In the genomic region with DNA sequence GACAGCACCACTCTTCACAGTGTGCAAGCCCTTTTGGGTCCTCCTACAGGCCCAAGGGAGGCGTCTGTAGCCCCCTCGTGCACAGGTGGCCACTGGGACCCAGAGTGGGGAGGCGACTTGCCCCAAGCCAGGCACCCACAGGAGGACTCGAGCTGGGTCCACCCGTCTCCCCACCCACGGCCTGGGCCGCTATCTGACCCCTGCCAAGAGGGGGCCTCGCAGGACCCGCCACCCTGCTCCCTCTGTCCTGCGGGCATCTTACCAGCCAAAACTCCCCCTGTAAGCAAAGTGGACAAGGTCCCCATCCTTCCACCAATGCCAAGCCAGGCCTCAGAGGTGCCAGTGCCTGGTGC, we compare ENCODE assay signal across 21 cellular contexts. TPM values are rescaled to one million over a fixed set of nuclear protein-coding genes. Genes with fewer than 3 reads are reported as not detected.
DNase-seq lines count a peak whose midpoint lies in the region; ATAC-seq, FAIRE-seq and TF ChIP-seq lines count a peak whose summit lies in the region.
"Had no signal": no experiment of that assay in that cellular context is flagged by ENCODE, and none has a peak within 500 bp of the region (broad histone marks: within the 10 kb centered on the region; RNA-seq: fewer than 3 reads in every experiment).

No MANE protein-coding gene starts in this region.

- H3K4me1 ChIP-seq in H9 (ENCODE audit: insufficient read depth, low read length) (no peaks in the 10 kb centered on the region), keratinocyte (ENCODE audit: control insufficient read depth, extremely low read depth, insufficient read depth, low read length) (peaks cover 23% of the 10 kb centered on the region), osteoblast (ENCODE audit: insufficient read depth, low read length) (peaks cover 2% of the 10 kb centered on the region)
- H3K4me1 ChIP-seq: Caco-2 had no signal

- no peaks in the 10 kb centered on the region for H3K23me2 ChIP-seq in H9 (ENCODE audit: insufficient read length, low read depth, low read length, poor library complexity, severe bottlenecking)

- H3K27me3 Mint-ChIP-seq in H9 (ENCODE audit: low read depth) (peaks cover 2% of the 10 kb centered on the region; the same call in 1 of the 2 replicates), HFFc6 (ENCODE audit: insufficient read depth) (peaks cover 27% of the 10 kb centered on the region)

- no CpG with 5 or more reads among the region's 10 CpGs for WGBS in H9 (ENCODE audit: extremely low coverage, insufficient read length, low lambda C conversion rate)

- TF ChIP-seq CTCF in H9 (conservative IDR thresholded peaks at IDR 0.05) = 0 out of 3 replicates have a peak, but pooled peaks have one; percentile 22
- TF ChIP-seq CTCF in HFFc6 (IDR thresholded peaks at IDR 0.05) = peak; percentile 38
- no peak for TF ChIP-seq CTCF in keratinocyte (optimal IDR thresholded peaks at IDR 0.05 in 1 of 3, IDR thresholded peaks at IDR 0.05 in 1 of 3, conservative IDR thresholded peaks at IDR 0.05 in 1 of 3; ENCODE audit: extremely low read depth in 1 of 3, insufficient read depth in 2 of 3, low read length in 3 of 3)
- TF ChIP-seq CTCF in osteoblast (IDR thresholded peaks at IDR 0.05; ENCODE audit: extremely low read depth, low read depth, low read length) = no peak

- H4K8ac ChIP-seq in H9 (replicated peaks; ENCODE audit: insufficient read length, low read depth, low read length) = no peak overlapping the region

- no peak overlapping the region for H3K4me3 ChIP-seq in keratinocyte (ENCODE audit: control insufficient read depth in 2 of 3, extremely low read depth in 1 of 3, insufficient read depth in 2 of 3, low read depth in 1 of 3, low read length in 3 of 3)
- no peak overlapping the region for H3K4me3 ChIP-seq in osteoblast (ENCODE audit: insufficient read depth, low read length)

- H3K14ac ChIP-seq in H9 (ENCODE audit: insufficient read depth, low read length) = no peak overlapping the region; the same call in 1 of the 2 replicates

- H3K36me3 Mint-ChIP-seq in H9 (ENCODE audit: insufficient read depth in 1 of 3, low read depth in 3 of 3) = no peaks in the 10 kb centered on the region
- H3K36me3 Mint-ChIP-seq in HFFc6 (ENCODE audit: low read depth) = no peaks in the 10 kb centered on the region
- H3K36me3 Mint-ChIP-seq: IgD-negative memory B cell had no signal

- DNase-seq in H9 (no peak), HFFc6 (no peak), keratinocyte (ENCODE audit: low read depth, low spot score) (no peak), osteoblast (ENCODE audit: insufficient read length, low spot score, missing footprints) (peak; percentile 27), erythroblast (lab: John Stamatoyannopoulos, UW) (no peak), LoVo (ENCODE audit: low spot score) (no peak)
- DNase-seq: AML-193; Caco-2; CD4-positive, alpha-beta T cell; KBM-7 had no signal

- no peaks in the 10 kb centered on the region for H3K9me3 ChIP-seq in H9 (ENCODE audit: control insufficient read depth, low read depth, low read length)
- H3K9me3 ChIP-seq in keratinocyte (ENCODE audit: control insufficient read depth, low read depth, low read length) = no peaks in the 10 kb centered on the region
- H3K9me3 ChIP-seq in osteoblast (ENCODE audit: low read depth, low read length) = no peaks in the 10 kb centered on the region
- H3K9me3 ChIP-seq: Caco-2 had no signal

- H3K27ac ChIP-seq in H9 (ENCODE audit: insufficient read length, low read depth, low read length) (no peak overlapping the region), keratinocyte (ENCODE audit: control insufficient read depth, insufficient read depth, low read length) (peak overlapping the region; percentile 75), osteoblast (ENCODE audit: low read depth, low read length) (no peak overlapping the region)
- H3K27ac ChIP-seq: C4-2B had no signal

- H3T11ph ChIP-seq in H9 (ENCODE audit: low read length) = no peak overlapping the region

- H3K27me3 ChIP-seq in H9 (ENCODE audit: insufficient read depth, low read length) = no peaks in the 10 kb centered on the region
- H3K27me3 ChIP-seq in keratinocyte (ENCODE audit: control insufficient read depth, extremely low read depth, insufficient read depth, low read length) = no peaks in the 10 kb centered on the region
- H3K27me3 ChIP-seq in osteoblast (ENCODE audit: insufficient read depth, low read length) = no peaks in the 10 kb centered on the region

- H3K9ac ChIP-seq in H9 (ENCODE audit: extremely low read depth, insufficient read length, low read length) (no peak overlapping the region), keratinocyte (ENCODE audit: control insufficient read depth, extremely low read depth, insufficient read depth, low read length) (no peak overlapping the region)
- H3K9ac ChIP-seq: GM23248 had no signal

- no peak for FAIRE-seq in keratinocyte (lab: Jason Lieb, UNC)
- FAIRE-seq: A204.1, D721Med, G401.6, GM12891, GM19239 had no signal

- H2BK12ac ChIP-seq in H9 (ENCODE audit: insufficient read length, low read depth, low read length) = no peak overlapping the region

- no peaks in the 10 kb centered on the region for H4K20me1 ChIP-seq in H9 (ENCODE audit: control insufficient read depth, insufficient read depth, insufficient read length)
- H4K20me1 ChIP-seq in keratinocyte (ENCODE audit: control insufficient read depth, extremely low read depth, insufficient read depth, low read length) = no peaks in the 10 kb centered on the region
- no peaks in the 10 kb centered on the region for H4K20me1 ChIP-seq in osteoblast (ENCODE audit: insufficient read depth, low read length)

- H3K4me2 ChIP-seq in H9 (ENCODE audit: insufficient read depth, insufficient read length, low read length) = no peak overlapping the region
- H3K4me2 ChIP-seq in keratinocyte (ENCODE audit: control insufficient read depth, extremely low read depth, insufficient read depth, low read depth, low read length) = peak overlapping the region; percentile 84
- no peak overlapping the region for H3K4me2 ChIP-seq in osteoblast (ENCODE audit: insufficient read depth, low read length)

- no peak overlapping the region for H4K91ac ChIP-seq in H9 (ENCODE audit: insufficient read length, low read depth, low read length)

- no peak overlapping the region for H3K56ac ChIP-seq in H9 (ENCODE audit: insufficient read length, low read depth, low read length)

- H3K9me3 Mint-ChIP-seq in H9 (no peaks in the 10 kb centered on the region), HFFc6 (no peaks in the 10 kb centered on the region)
- H3K9me3 Mint-ChIP-seq: CD4-positive, alpha-beta T cell; IgD-negative memory B cell had no signal

- no peak overlapping the region for H2AFZ ChIP-seq in H9 (ENCODE audit: low read length)
- no peak overlapping the region for H2AFZ ChIP-seq in keratinocyte (ENCODE audit: control insufficient read depth, low read length)
- H2AFZ ChIP-seq in osteoblast (ENCODE audit: low read length) = no peak overlapping the region

- TF ChIP-seq POLR2A in erythroblast (IDR thresholded peaks at IDR 0.05; ENCODE audit: low read length) = no peak

- H2BK120ac ChIP-seq in H9 (ENCODE audit: low read depth, low read length, poor library complexity, severe bottlenecking) = no peak overlapping the region

- no peak overlapping the region for H2BK15ac ChIP-seq in H9 (ENCODE audit: low read depth, low read length)

- H4K5ac ChIP-seq in H9 (ENCODE audit: insufficient read length, low read depth, low read length) = no peak overlapping the region

- no peak overlapping the region for H3K4ac ChIP-seq in H9 (ENCODE audit: low read depth, low read length)

- H3K18ac ChIP-seq in H9 (ENCODE audit: insufficient read length, low read depth, low read length) = no peak overlapping the region

- H3K4me1 Mint-ChIP-seq in H9 (peaks cover 0 to 3% of the 10 kb centered on the region in 2 experiments; a peak in 2 of 4 replicates), HFFc6 (ENCODE audit: low read depth) (peaks cover 20% of the 10 kb centered on the region)
- H3K4me1 Mint-ChIP-seq: IgD-negative memory B cell had no signal

- no peak overlapping the region for H2BK5ac ChIP-seq in H9 (ENCODE audit: insufficient read length, low read length)

- dilution Hi-C loops in keratinocyte (cut with MboI; ENCODE audit: extremely low pct_ligation_motif_present, low sequenced_read_pairs) = no loop called here

- H3K79me2 ChIP-seq in H9 (ENCODE audit: insufficient read depth, low read length) (no peaks in the 10 kb centered on the region), keratinocyte (ENCODE audit: control insufficient read depth, insufficient read depth, low read length) (no peaks in the 10 kb centered on the region), osteoblast (ENCODE audit: insufficient read depth, low read length) (no peaks in the 10 kb centered on the region)

- H3K36me3 ChIP-seq in keratinocyte (ENCODE audit: control insufficient read depth in 2 of 2, extremely low read depth in 1 of 2, insufficient read depth in 2 of 2, low read length in 2 of 2) = no peaks in the 10 kb centered on the region
- no peaks in the 10 kb centered on the region for H3K36me3 ChIP-seq in osteoblast (ENCODE audit: insufficient read depth, low read length)

- no peaks in the 10 kb centered on the region for H3K9me1 ChIP-seq in keratinocyte (ENCODE audit: control insufficient read depth, extremely low read depth, insufficient read depth, low read length)

- ATAC-seq in HG03280 (IDR thresholded peaks at IDR 0.05; ENCODE audit: unreplicated experiment) = no peak

- no peak overlapping the region for H3K27ac Mint-ChIP-seq in H9
- H3K27ac Mint-ChIP-seq in HFFc6 = no peak overlapping the region
- H3K27ac Mint-ChIP-seq: CD4-positive, alpha-beta T cell; IgD-negative memory B cell had no signal

- H3K79me1 ChIP-seq in H9 (ENCODE audit: insufficient read depth, low read depth, low read length, poor library complexity, severe bottlenecking) = no peaks in the 10 kb centered on the region

- no peak overlapping the region for H2AK5ac ChIP-seq in H9 (ENCODE audit: insufficient read length, low read length)

- H3K4me3 Mint-ChIP-seq in H9 (no peak overlapping the region), HFFc6 (no peak overlapping the region)
- H3K4me3 Mint-ChIP-seq: CD4-positive, alpha-beta T cell; IgD-negative memory B cell had no signal

- H3K23ac ChIP-seq in H9 (ENCODE audit: insufficient read length, low read depth, low read length) = no peak overlapping the region

- H2BK20ac ChIP-seq in H9 (ENCODE audit: low read depth, low read length, poor library complexity, severe bottlenecking) = no peak overlapping the region

RNA-seq across cellular contexts. Expression of gene CNGB1, which starts 31.1 kb away (rescaled TPM):
- total RNA-seq in H9 (2021) (not detected in 2 replicates), osteoblast (not detected in 2 replicates)
- under 1 TPM in 1 of 6 experiments, not detected in 5; 0.02 TPM for total RNA-seq in HFFc6 (2021; fragmentation: NEBNext Ultra II Directional; extraction: Animal tissue kit (Norgen Biotek cat#: 25700))
- 0.07 to 0.22 TPM (median 0.08 TPM) in 3 replicates for polyA plus RNA-seq in keratinocyte
- 0.40 TPM for polyA plus RNA-seq in keratinocyte (2011; ENCODE audit: low read depth)
- 0.06 and 0.12 TPM in 2 replicates for polyA plus RNA-seq in keratinocyte (2011; cell fraction: cytosol; rRNA removed)
- 0.27 and 0.28 TPM in 2 replicates for polyA plus RNA-seq in keratinocyte (2011; cell fraction: nucleus; rRNA removed)
- 0.28 and 0.32 TPM in 2 replicates for polyA plus RNA-seq in keratinocyte (2012; ENCODE audit: low replicate concordance)
- polyA minus RNA-seq in keratinocyte = 0.20 to 0.35 TPM in 2 of 3 replicates, not detected in the other
- polyA minus RNA-seq in keratinocyte (2011; cell fraction: cytosol; rRNA and poly(A)+ RNA removed) = not detected
- polyA minus RNA-seq in keratinocyte (2011; cell fraction: nucleus; rRNA and poly(A)+ RNA removed) = 0.16 and 1.8 TPM in 2 replicates
- total RNA-seq: Caco-2; CD4-positive, alpha-beta T cell; GM23248; H7 had no signal
- polyA plus RNA-seq: BJ, GM23248, IgD-negative memory B cell had no signal

Comparison
In these comparisons a context has a peak if more than half of its experiments do, and no peak if none do; other contexts are left out.
1. CTCF ChIP-seq: peak in H9 (single experiment) and HFFc6 (single experiment); none in keratinocyte (0 of 3) and osteoblast (single experiment).